In the genomic region with DNA sequence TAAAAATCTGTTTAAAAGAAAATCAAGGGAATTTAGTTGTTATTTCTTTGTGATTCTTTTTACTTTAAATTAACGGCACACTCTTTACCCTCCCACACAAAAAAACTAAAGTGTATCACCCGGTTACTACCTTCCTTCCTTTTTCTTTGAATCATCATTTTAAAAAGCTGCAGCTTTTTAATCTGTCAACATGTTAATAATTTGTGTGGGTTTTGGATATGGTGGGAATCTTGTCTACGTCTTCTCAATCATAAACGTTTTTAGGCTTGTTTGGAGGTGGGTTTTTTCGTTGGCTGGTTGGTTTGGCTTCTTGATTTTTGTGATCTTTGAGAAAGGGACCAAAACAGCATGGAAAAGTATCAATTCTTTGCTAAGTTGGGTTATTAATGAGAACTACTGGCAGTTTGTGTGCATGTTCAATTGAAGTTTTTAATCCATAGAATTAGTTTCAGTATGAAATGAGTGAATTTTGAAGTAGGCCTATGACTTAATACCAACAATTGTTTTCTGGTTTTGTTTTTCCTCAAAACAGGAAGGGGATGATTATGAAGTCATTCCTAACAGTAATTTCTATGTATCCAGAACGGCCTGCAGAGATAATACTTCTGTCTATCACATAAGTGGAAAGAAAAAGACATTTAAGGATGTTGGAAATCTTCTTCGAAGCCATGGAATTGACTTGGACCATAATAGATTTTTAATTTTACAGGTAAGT, we compare ENCODE assay signal across 8 cellular contexts. TPM values are rescaled to one million over a fixed set of nuclear protein-coding genes. Genes with fewer than 3 reads are reported as not detected.
A peak's percentile ranks its signal among the peaks of the same experiment; 100 is the strongest.
DNase-seq lines count a peak whose midpoint lies in the region; ATAC-seq and TF ChIP-seq lines count a peak whose summit lies in the region.

No MANE protein-coding gene starts in this region.

- POLR2A ChIA-PET in CD8-positive, alpha-beta T cell (lab: Charles Lee) = interaction anchor here (1.4 kb wide), 1 partner anchor 46 kb away, joined by 4 read pairs; a partner anchor contains a TSS
- POLR2A ChIA-PET in naive thymus-derived CD8-positive, alpha-beta T cell (lab: Charles Lee) = no interaction called here

- no peak overlapping the region for H3K27ac Mint-ChIP-seq in CD8-positive, alpha-beta T cell
- H3K27ac Mint-ChIP-seq in natural killer cell = peak overlapping the region; percentile 83 to 98
- H3K27ac Mint-ChIP-seq in naive thymus-derived CD8-positive, alpha-beta T cell = peak overlapping the region in 2 of 10 donors; percentile 64 to 69

- CTCF ChIA-PET in CD8-positive, alpha-beta T cell (lab: Charles Lee) = interaction anchor here (2.1 kb wide), 1 partner anchor 9 kb away, joined by 8 read pairs; no protein-coding TSS in a partner anchor
- CTCF ChIA-PET in mammary epithelial cell (lab: Charles Lee; ENCODE audit: low non-redundant PET) = no interaction called here

- no peaks in the 10 kb centered on the region for H3K36me3 ChIP-seq in CD8-positive, alpha-beta T cell (ENCODE audit: insufficient read depth, low read length)
- peaks cover 61% of the 10 kb centered on the region for H3K36me3 ChIP-seq in Loucy (ENCODE audit: insufficient read depth, low read length)
- H3K36me3 ChIP-seq in mammary epithelial cell (ENCODE audit: insufficient read depth, low read length) = peaks cover 25% of the 10 kb centered on the region

- H3K4me3 ChIP-seq in CD8-positive, alpha-beta T cell (ENCODE audit: low read depth, low read length) = no peak overlapping the region
- H3K4me3 ChIP-seq in Loucy (ENCODE audit: low read length, poor library complexity, severe bottlenecking) (peak overlapping the region; percentile 98), mammary epithelial cell (replicated peaks in 1 of 3; ENCODE audit: insufficient read depth in 1 of 3, low read depth in 2 of 3, low read length in 3 of 3) (peak overlapping the region in 2 of 3 experiments; percentile 97 to 99)

- TF ChIP-seq CTCF in CD8-positive, alpha-beta T cell (IDR thresholded peaks at IDR 0.05) = no peak
- TF ChIP-seq CTCF in Loucy (conservative IDR thresholded peaks at IDR 0.05; ENCODE audit: low read length) (no peak), mammary epithelial cell (conservative IDR thresholded peaks at IDR 0.05 in 1 of 2, IDR thresholded peaks at IDR 0.05 in 1 of 2; ENCODE audit: extremely low read depth in 1 of 2, insufficient read depth in 1 of 2, low read depth in 1 of 2, low read length in 2 of 2) (no peak), natural killer cell (IDR thresholded peaks at IDR 0.05) (no peak)

- BruUV-seq in mammary epithelial cell (replicated peaks; lab: Mats Ljungman, UMichigan) = no TSS peak

- peaks cover 26% of the 10 kb centered on the region for H3K27me3 Mint-ChIP-seq in CD8-positive, alpha-beta T cell (ENCODE audit: low read depth)
- H3K27me3 Mint-ChIP-seq in natural killer cell (ENCODE audit: low read depth in 2 of 2) = no peaks in the 10 kb centered on the region
- H3K27me3 Mint-ChIP-seq in naive thymus-derived CD8-positive, alpha-beta T cell = peaks cover 7 to 19% (median 15%) of the 10 kb centered on the region in 5 donors

- H3K4me1 ChIP-seq in CD8-positive, alpha-beta T cell (ENCODE audit: insufficient read depth, low read length) = peaks cover 26% of the 10 kb centered on the region
- H3K4me1 ChIP-seq in Loucy (ENCODE audit: insufficient read depth, low read length, poor library complexity, severe bottlenecking) = peaks cover 44% of the 10 kb centered on the region
- peaks cover 9% of the 10 kb centered on the region for H3K4me1 ChIP-seq in mammary epithelial cell (ENCODE audit: insufficient read depth, low read length)

- in situ Hi-C loops in mammary epithelial cell (cut with MboI; ENCODE audit: low sequenced_read_pairs in 2 of 2) = no loop called here

- no peak overlapping the region for H3K27ac ChIP-seq in CD8-positive, alpha-beta T cell (ENCODE audit: low read depth, low read length)
- peak overlapping the region; percentile 49 for H3K27ac ChIP-seq in mammary epithelial cell (ENCODE audit: insufficient read depth, low read depth, low read length)

- H3K9me3 ChIP-seq in CD8-positive, alpha-beta T cell (ENCODE audit: low read length) = no peaks in the 10 kb centered on the region
- H3K9me3 ChIP-seq in Loucy (ENCODE audit: insufficient read depth, low read depth, low read length) (no peaks in the 10 kb centered on the region), mammary epithelial cell (replicated peaks; ENCODE audit: insufficient read depth, low read length) (no peaks in the 10 kb centered on the region)

- no peak for ATAC-seq in CD8-positive, alpha-beta T cell
- ATAC-seq in natural killer cell = no peak
- ATAC-seq in naive thymus-derived CD8-positive, alpha-beta T cell = no peak
- ATAC-seq in GM21515 (IDR thresholded peaks at IDR 0.05; ENCODE audit: unreplicated experiment) = no peak
- ATAC-seq in esophagus mucosa = no peak

- H3K36me3 Mint-ChIP-seq in CD8-positive, alpha-beta T cell = peaks cover 22% of the 10 kb centered on the region
- peaks cover 5% of the 10 kb centered on the region for H3K36me3 Mint-ChIP-seq in natural killer cell
- peaks cover 0 to 30% (median 11%) of the 10 kb centered on the region in 3 donors for H3K36me3 Mint-ChIP-seq in naive thymus-derived CD8-positive, alpha-beta T cell

- H3K9me3 Mint-ChIP-seq in CD8-positive, alpha-beta T cell = no peaks in the 10 kb centered on the region
- no peaks in the 10 kb centered on the region for H3K9me3 Mint-ChIP-seq in natural killer cell
- no peaks in the 10 kb centered on the region for H3K9me3 Mint-ChIP-seq in naive thymus-derived CD8-positive, alpha-beta T cell

- no peak for DNase-seq in CD8-positive, alpha-beta T cell
- DNase-seq in mammary epithelial cell (peak; percentile 14), natural killer cell (no peak), retina (no peak)
- DNase-seq in naive thymus-derived CD8-positive, alpha-beta T cell = no peak

- no peaks in the 10 kb centered on the region for H3K9me2 ChIP-seq in Loucy (replicated peaks; ENCODE audit: low read depth, low read length)

- peak overlapping the region; percentile 69 for H3K4me3 Mint-ChIP-seq in CD8-positive, alpha-beta T cell
- H3K4me3 Mint-ChIP-seq in natural killer cell = peak overlapping the region; percentile 80
- peak overlapping the region in 5 of 10 donors; percentile 4 to 84 (median 55) for H3K4me3 Mint-ChIP-seq in naive thymus-derived CD8-positive, alpha-beta T cell

- no peaks in the 10 kb centered on the region for H3F3A ChIP-seq in Loucy (ENCODE audit: low read depth)

- H3K9ac ChIP-seq in Loucy (ENCODE audit: low read depth, low read length, poor library complexity, severe bottlenecking) (peak overlapping the region; percentile 100), mammary epithelial cell (ENCODE audit: insufficient read depth, low read length) (peak overlapping the region; percentile 26)

- H3K79me2 ChIP-seq in Loucy (ENCODE audit: insufficient read depth, low read length) (peaks cover 97% of the 10 kb centered on the region), mammary epithelial cell (ENCODE audit: insufficient read depth, low read length) (peaks cover 95% of the 10 kb centered on the region)

- intact Hi-C loops in CD8-positive, alpha-beta T cell (cut with DNase I, micrococcal nuclease) = loop anchor here (10.0 kb wide), 2 partner anchors 821 to 1759 kb away; a partner anchor contains a TSS
- intact Hi-C loops in mammary epithelial cell (cut with micrococcal nuclease) (no loop called here), natural killer cell (cut with micrococcal nuclease) (no loop called here)

- dilution Hi-C loops in mammary epithelial cell (cut with HindIII; ENCODE audit: low sequenced_read_pairs) = no loop called here

- WGBS in mammary epithelial cell (ENCODE audit: low coverage, missing lambda C conversion rate) = 78% methylated on average over 7 of the region's 7 CpGs

- no peaks in the 10 kb centered on the region for H3K27me3 ChIP-seq in CD8-positive, alpha-beta T cell (ENCODE audit: insufficient read depth, low read length)
- peaks cover 14% of the 10 kb centered on the region for H3K27me3 ChIP-seq in Loucy (ENCODE audit: insufficient read depth, low read length, poor library complexity, severe bottlenecking)
- H3K27me3 ChIP-seq in mammary epithelial cell (ENCODE audit: insufficient read depth, low read length) = no peaks in the 10 kb centered on the region

- H4K20me1 ChIP-seq in Loucy (ENCODE audit: insufficient read depth, low read length, poor library complexity, severe bottlenecking) (peaks cover 85% of the 10 kb centered on the region), mammary epithelial cell (ENCODE audit: insufficient read depth, low read length) (peaks cover 10% of the 10 kb centered on the region)

- H2AFZ ChIP-seq in Loucy (ENCODE audit: low read length) (no peak overlapping the region), mammary epithelial cell (ENCODE audit: low read depth, low read length) (no peak overlapping the region)

- H3K4me2 ChIP-seq in Loucy (ENCODE audit: low read depth, low read length, poor library complexity, severe bottlenecking) = peak overlapping the region; percentile 92
- peak overlapping the region; percentile 91 for H3K4me2 ChIP-seq in mammary epithelial cell (ENCODE audit: insufficient read depth, low read depth, low read length)

- peaks cover 33% of the 10 kb centered on the region for H3K4me1 Mint-ChIP-seq in CD8-positive, alpha-beta T cell (ENCODE audit: low read depth)
- H3K4me1 Mint-ChIP-seq in natural killer cell = peaks cover 40 to 48% of the 10 kb centered on the region in 2 donors
- peaks cover 11 to 44% (median 28%) of the 10 kb centered on the region in 4 donors for H3K4me1 Mint-ChIP-seq in naive thymus-derived CD8-positive, alpha-beta T cell

RNA-seq across cellular contexts. Expression of a gene that starts 4.5 kb away (rescaled TPM):
- total RNA-seq in CD8-positive, alpha-beta T cell = 10 to 100 TPM; 40.8 to 43.5 TPM
- total RNA-seq in mammary epithelial cell (10 to 100 TPM; 16.8 to 91.2 TPM), natural killer cell (10 to 100 TPM; 83.4 to 99.3 (median 92.0) TPM), esophagus mucosa (75.4 TPM)
- polyA plus RNA-seq in mammary epithelial cell = 35.7 TPM
- polyA minus RNA-seq in mammary epithelial cell = 11.1 TPM
- 10 to 100 TPM; 39.4 to 43.2 TPM for total RNA-seq in naive thymus-derived CD8-positive, alpha-beta T cell
- 10 to 100 TPM; 19.2 to 32.9 (median 29.0) TPM for polyA plus RNA-seq in naive thymus-derived CD8-positive, alpha-beta T cell

RNA-seq across cellular contexts. Expression of a gene that starts 4.9 kb away (rescaled TPM):
- total RNA-seq in CD8-positive, alpha-beta T cell = 10 to 100 TPM in 1 of 2 experiments, 1 to 10 TPM in 1; 9.9 to 12.7 TPM
- total RNA-seq in mammary epithelial cell (10 to 100 TPM; 21.2 to 35.3 TPM), natural killer cell (10 to 100 TPM; 22.6 to 22.9 (median 22.9) TPM), esophagus mucosa (11.0 TPM)
- 8.2 TPM for polyA plus RNA-seq in mammary epithelial cell
- polyA minus RNA-seq in mammary epithelial cell = 8.6 TPM
- 10 to 100 TPM; 30.4 to 34.9 TPM for total RNA-seq in naive thymus-derived CD8-positive, alpha-beta T cell
- polyA plus RNA-seq in naive thymus-derived CD8-positive, alpha-beta T cell = 1 to 10 TPM; 4.8 to 8.4 (median 6.0) TPM

RNA-seq across cellular contexts. Expression of a gene that starts 45.6 kb away (rescaled TPM):
- total RNA-seq in CD8-positive, alpha-beta T cell = 10 to 100 TPM; 15.0 to 15.5 TPM
- total RNA-seq in mammary epithelial cell (10 to 100 TPM in 1 of 2 donors, 1 to 10 TPM in 1; 9.7 to 15.2 TPM), natural killer cell (10 to 100 TPM; 16.7 to 20.3 (median 17.9) TPM), esophagus mucosa (10.3 TPM)
- polyA plus RNA-seq in mammary epithelial cell = 4.9 TPM
- 19.1 TPM for polyA minus RNA-seq in mammary epithelial cell
- total RNA-seq in naive thymus-derived CD8-positive, alpha-beta T cell = 10 to 100 TPM; 14.0 to 14.2 TPM
- polyA plus RNA-seq in naive thymus-derived CD8-positive, alpha-beta T cell = 10 to 100 TPM; 12.4 to 17.4 (median 14.7) TPM

Comparison
In these comparisons a context has a peak if more than half of its experiments do, and no peak if none do; other contexts are left out.
1. intact Hi-C loops: an anchor here in CD8-positive, alpha-beta T cell (10.0 kb wide); none called in mammary epithelial cell and natural killer cell.